15 cellular contexts compared by ENCODE assay signal in genomic region chr6:163249651-163250101, GRCh38.
DNase-seq lines count a peak whose midpoint lies in the region; ATAC-seq, FAIRE-seq and TF ChIP-seq lines count a peak whose summit lies in the region.
"Had no signal": no experiment of that assay in that cellular context is flagged by ENCODE, and none has a peak within 500 bp of the region (broad histone marks: within the 10 kb centered on the region; RNA-seq: fewer than 3 reads in every experiment).

No MANE protein-coding gene starts in this region.

- intact Hi-C loops in A673 (cut with micrococcal nuclease; ENCODE audit: unreplicated experiment) (no loop called here), kidney (cut with DNase I) (no loop called here)

- peak overlapping the region in 7 of 11 experiments; percentile 13 to 85 (median 37); a peak in 14 of 22 replicates for H3K4me2 ChIP-seq in BLaER1 treated with 17β-estradiol and CSF1 and Interleukin-3, amounts not matched to agents 10 nM and 100 nM
- H3K4me2 ChIP-seq in astrocyte (ENCODE audit: low read length), result peak overlapping the region; percentile 60

- ATAC-seq in GM18519 (IDR thresholded peaks at IDR 0.05; ENCODE audit: low FRiP score, unreplicated experiment), result no peak
- ATAC-seq: HepG2 had no signal

- H3K9me3 ChIP-seq in BLaER1 treated with 17β-estradiol and CSF1 and Interleukin-3, amounts not matched to agents 10 nM and 100 nM (replicated peaks in 1 of 11), result no peaks in the 10 kb centered on the region
- no peaks in the 10 kb centered on the region for H3K9me3 ChIP-seq in astrocyte (ENCODE audit: insufficient read depth, low read depth, low read length)
- H3K9me3 ChIP-seq in A673 (ENCODE audit: low read depth, low read length, poor library complexity, severe bottlenecking), result no peaks in the 10 kb centered on the region
- no peaks in the 10 kb centered on the region for H3K9me3 ChIP-seq in kidney (ENCODE audit: control insufficient read depth in 1 of 2, low read length in 2 of 2)
- H3K9me3 ChIP-seq: BE2C, thoracic aorta had no signal

- H3K4me1 ChIP-seq in BLaER1 treated with 17β-estradiol and CSF1 and Interleukin-3, amounts not matched to agents 10 nM and 100 nM, result peaks cover 0 to 19% (median 7%) of the 10 kb centered on the region in 10 experiments; a peak in 12 of 20 replicates
- H3K4me1 ChIP-seq in astrocyte (ENCODE audit: insufficient read depth, low read length), result peaks cover 8% of the 10 kb centered on the region
- H3K4me1 ChIP-seq in A673 (ENCODE audit: insufficient read depth, low read length, poor library complexity, severe bottlenecking), result no peaks in the 10 kb centered on the region
- H3K4me1 ChIP-seq in kidney (ENCODE audit: control insufficient read depth in 1 of 2, insufficient read depth in 1 of 2, low read depth in 1 of 2, low read length in 2 of 2), result no peaks in the 10 kb centered on the region
- H3K4me1 ChIP-seq: BE2C had no signal

- no TSS peak for BruUV-seq in A673 (replicated peaks; lab: Mats Ljungman, UMichigan)

- no peaks in the 10 kb centered on the region for H3K4me1 Mint-ChIP-seq in astrocyte (ENCODE audit: low read depth, unreplicated experiment)

- H3K79me2 ChIP-seq in astrocyte (ENCODE audit: insufficient read depth, low read length), result no peaks in the 10 kb centered on the region

- peak overlapping the region in 4 of 11 experiments; percentile 30 to 51 (median 42); a peak in 5 of 22 replicates for H3K27ac ChIP-seq in BLaER1 treated with 17β-estradiol and CSF1 and Interleukin-3, amounts not matched to agents 10 nM and 100 nM
- H3K27ac ChIP-seq in astrocyte (ENCODE audit: low read depth, low read length) (peak overlapping the region; percentile 70), A673 (ENCODE audit: low read depth, low read length, poor library complexity, severe bottlenecking) (no peak overlapping the region), kidney (ENCODE audit: low read depth in 2 of 2, low read length in 2 of 2) (no peak overlapping the region)
- H3K27ac ChIP-seq: thoracic aorta had no signal

- no peaks in the 10 kb centered on the region for H3K27me3 ChIP-seq in BLaER1 treated with 17β-estradiol and CSF1 and Interleukin-3, amounts not matched to agents 10 nM and 100 nM
- H3K27me3 ChIP-seq in astrocyte (ENCODE audit: insufficient read depth, low read length), result no peaks in the 10 kb centered on the region
- no peaks in the 10 kb centered on the region for H3K27me3 ChIP-seq in A673 (replicated peaks; ENCODE audit: insufficient read depth, low read depth, low read length, poor library complexity)
- H3K27me3 ChIP-seq: BE2C had no signal

- no peak overlapping the region for H3K4me3 ChIP-seq in BLaER1 treated with 17β-estradiol and CSF1 and Interleukin-3, amounts not matched to agents 10 nM and 100 nM
- H3K4me3 ChIP-seq in astrocyte (ENCODE audit: insufficient read depth, low read depth, low read length), result no peak overlapping the region
- no peak overlapping the region for H3K4me3 ChIP-seq in A673 (ENCODE audit: low read depth, low read length, poor library complexity, severe bottlenecking)
- H3K4me3 ChIP-seq in kidney (ENCODE audit: low read length in 2 of 2), result no peak overlapping the region
- H3K4me3 ChIP-seq: lung, thoracic aorta had no signal

- no peaks in the 10 kb centered on the region for H3K36me3 ChIP-seq in BLaER1 treated with 17β-estradiol and CSF1 and Interleukin-3, amounts not matched to agents 10 nM and 100 nM
- H3K36me3 ChIP-seq in astrocyte (ENCODE audit: insufficient read depth, low read length) (no peaks in the 10 kb centered on the region), A673 (ENCODE audit: insufficient read depth, low read length, poor library complexity, severe bottlenecking) (no peaks in the 10 kb centered on the region), kidney (ENCODE audit: control insufficient read depth in 1 of 2, insufficient read depth in 2 of 2, low read length in 2 of 2) (no peaks in the 10 kb centered on the region)
- H3K36me3 ChIP-seq: BE2C, thoracic aorta had no signal

- H4K20me1 ChIP-seq in BLaER1 treated with 17β-estradiol and CSF1 and Interleukin-3, amounts not matched to agents 10 nM and 100 nM, result no peaks in the 10 kb centered on the region
- H4K20me1 ChIP-seq in astrocyte (ENCODE audit: insufficient read depth, low read length), result no peaks in the 10 kb centered on the region

- peak overlapping the region; percentile 74 for H2AFZ ChIP-seq in astrocyte (ENCODE audit: low read depth, low read length)

- FAIRE-seq in astrocyte (lab: Jason Lieb, UNC), result no peak
- FAIRE-seq in kidney (lab: Jason Lieb, UNC), result no peak
- FAIRE-seq: HepG2 had no signal

- H3K36me3 Mint-ChIP-seq in astrocyte (ENCODE audit: low read depth, unreplicated experiment), result no peaks in the 10 kb centered on the region

- H3K9me3 Mint-ChIP-seq in astrocyte (ENCODE audit: unreplicated experiment), result peaks cover 2% of the 10 kb centered on the region

- H3K27me3 Mint-ChIP-seq in astrocyte (ENCODE audit: low read depth, unreplicated experiment), result peaks cover 4% of the 10 kb centered on the region

- POLR2A ChIA-PET in A673 (lab: Charles Lee; ENCODE audit: low non-redundant PET), result no interaction called here

- DNase-seq in Kasumi-1 (lab: John Stamatoyannopoulos, UW), result peak; percentile 36 to 45
- peak; percentile 81 for DNase-seq in astrocyte (ENCODE audit: low read depth)
- peak; percentile 87 for DNase-seq in medulla oblongata (ENCODE audit: extremely low spot score)
- DNase-seq in A673 (ENCODE audit: low spot score), result no peak
- no peak for DNase-seq in OCI-M1 (lab: John Stamatoyannopoulos, UW)
- DNase-seq in kidney, result no peak
- DNase-seq: activated CD4-positive, CD25-positive, alpha-beta regulatory T cell; BE2C; cortex of kidney; NCI-H2081 had no signal

- CTCF ChIA-PET in A673 (lab: Charles Lee), result no interaction called here

- no peak for TF ChIP-seq CTCF in astrocyte (IDR thresholded peaks at IDR 0.05; ENCODE audit: insufficient read depth, low read depth, low read length)
- TF ChIP-seq CTCF in A673 (conservative IDR thresholded peaks at IDR 0.05; ENCODE audit: low read depth, low read length), result no peak
- no peak for TF ChIP-seq CTCF in kidney (IDR thresholded peaks at IDR 0.05; ENCODE audit: borderline replicate concordance, extremely low read depth, insufficient read depth)

- no peak overlapping the region for H3K9ac ChIP-seq in BLaER1 treated with 17β-estradiol and CSF1 and Interleukin-3, amounts not matched to agents 10 nM and 100 nM
- H3K9ac ChIP-seq in astrocyte (ENCODE audit: low read length), result peak overlapping the region; percentile 28
- H3K9ac ChIP-seq in kidney (ENCODE audit: low read length in 2 of 2), result no peak overlapping the region

- H3K4me3 Mint-ChIP-seq in astrocyte (ENCODE audit: unreplicated experiment), result no peak overlapping the region

- no peak overlapping the region for H3K27ac Mint-ChIP-seq in astrocyte (ENCODE audit: unreplicated experiment)

Comparison
In these comparisons a context has a peak if more than half of its experiments do, and no peak if none do; other contexts are left out.
1. DNase-seq: peak in Kasumi-1 (2 of 2), astrocyte (single experiment) and medulla oblongata (single experiment); none in A673 (single experiment), OCI-M1 (single experiment) and kidney (single experiment).